8 cellular contexts compared by ENCODE assay signal in the genomic region with DNA sequence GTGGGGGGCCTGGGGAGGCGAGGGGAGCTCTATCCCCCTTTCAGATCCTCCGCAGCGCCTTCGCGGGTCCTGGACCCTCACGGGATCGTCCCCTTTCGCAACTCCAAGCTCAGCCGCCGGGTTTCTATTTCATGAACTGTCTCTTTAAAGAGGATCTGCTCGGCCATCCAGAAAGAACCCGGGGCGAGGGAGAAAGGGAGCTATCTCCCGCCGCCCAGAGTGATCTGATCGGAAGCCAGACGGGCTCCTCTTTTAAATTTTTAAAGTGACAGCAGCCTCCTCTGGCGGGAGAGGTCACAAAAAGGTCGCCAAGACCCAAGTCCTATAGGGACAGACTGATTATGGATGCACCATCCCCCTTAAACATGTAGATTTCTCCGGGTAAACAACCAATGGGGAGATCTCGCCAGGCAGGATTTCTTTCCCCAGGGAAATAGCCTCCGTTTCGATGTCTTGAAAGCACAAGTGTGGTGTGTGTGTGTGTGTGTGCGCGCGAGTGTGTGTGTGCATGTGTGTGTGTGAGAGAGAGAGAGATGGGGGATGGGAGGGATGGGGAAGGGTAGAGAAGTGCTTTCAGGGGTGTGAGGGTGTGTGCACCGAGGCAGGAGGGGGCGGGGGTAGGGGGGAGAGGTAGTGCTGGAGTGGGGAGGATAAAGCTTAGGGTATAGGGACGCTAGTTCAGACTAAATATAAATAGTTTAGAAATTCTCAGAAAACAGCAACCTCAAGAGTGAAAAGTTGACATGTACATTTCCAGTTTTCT.
DNase-seq lines count a peak whose midpoint lies in the region; ATAC-seq and TF ChIP-seq lines count a peak whose summit lies in the region.

No MANE protein-coding gene starts in this region.

- H3K9me3 ChIP-seq in adrenal gland (replicated peaks in 1 of 3) = no peaks in the 10 kb centered on the region
- no peaks in the 10 kb centered on the region for H3K9me3 ChIP-seq in right atrium auricular region

- DNase-seq in SKM-1 treated with dmso at 0.1 percent for 144 hours (lab: John Stamatoyannopoulos, UW; ENCODE audit: unreplicated experiment) (peak; percentile 23), SKM-1 (lab: John Stamatoyannopoulos, UW; ENCODE audit: unreplicated experiment) (no peak), NCI-H226 (peak; percentile 2), adrenal gland (peak in 4 of 7 donors; percentile 12 to 37 (median 21)), right atrium auricular region (ENCODE audit: low spot score) (peak; percentile 82), posterior vena cava (ENCODE audit: low spot score) (peak; percentile 62), Ammon's horn (ENCODE audit: low spot score) (no peak)

- ATAC-seq in HG03039 (IDR thresholded peaks at IDR 0.05; ENCODE audit: unreplicated experiment) = no peak

- peak overlapping the region in 1 of 4 donors; percentile 39 for H3K4me3 ChIP-seq in adrenal gland
- H3K4me3 ChIP-seq in right atrium auricular region = peak overlapping the region; percentile 49 to 53

- no peak for TF ChIP-seq POLR2A in adrenal gland (IDR thresholded peaks at IDR 0.05)

- 2 to 5% (median 3%) methylated on average over 25 to 29 of the region's 29 CpGs for WGBS in adrenal gland, 4 donors

- H3K4me1 ChIP-seq in adrenal gland (replicated peaks in 1 of 2) (peaks cover 0 to 21% of the 10 kb centered on the region in 2 donors), right atrium auricular region (peaks cover 0 to 20% of the 10 kb centered on the region in 2 donors)

- intact Hi-C loops in adrenal gland (cut with DNase I) (loop anchor here in 1 of 2 donors (5.0 kb wide), 1 partner anchor 520 kb away; no protein-coding TSS in a partner anchor), posterior vena cava (cut with DNase I) (loop anchor here (5.0 kb wide), 2 partner anchors 515 to 520 kb away; a partner anchor contains a TSS)

- H3K27ac ChIP-seq in adrenal gland (no peak overlapping the region), right atrium auricular region (peak overlapping the region; percentile 83 to 88)

- TF ChIP-seq CTCF in adrenal gland (IDR thresholded peaks at IDR 0.05) (no peak), right atrium auricular region (IDR thresholded peaks at IDR 0.05) (no peak)

- H3K27me3 ChIP-seq in adrenal gland (peaks cover 66% of the 10 kb centered on the region), right atrium auricular region (peaks cover 9 to 17% of the 10 kb centered on the region in 2 donors)

- H3K36me3 ChIP-seq in adrenal gland (replicated peaks in 1 of 2) (no peaks in the 10 kb centered on the region), right atrium auricular region (no peaks in the 10 kb centered on the region)

Comparison
In these comparisons a context has a peak if more than half of its experiments do, and no peak if none do; other contexts are left out.
1. DNase-seq: peak in SKM-1 treated with dmso at 0.1 percent for 144 hours (single experiment), NCI-H226 (single experiment), adrenal gland (4 of 7), right atrium auricular region (single experiment) and posterior vena cava (single experiment); none in SKM-1 (single experiment) and Ammon's horn (single experiment).
2. H3K27ac ChIP-seq: peak in right atrium auricular region (2 of 2); none in adrenal gland (0 of 5).